15 cellular contexts compared by ENCODE assay signal in the genomic region with DNA sequence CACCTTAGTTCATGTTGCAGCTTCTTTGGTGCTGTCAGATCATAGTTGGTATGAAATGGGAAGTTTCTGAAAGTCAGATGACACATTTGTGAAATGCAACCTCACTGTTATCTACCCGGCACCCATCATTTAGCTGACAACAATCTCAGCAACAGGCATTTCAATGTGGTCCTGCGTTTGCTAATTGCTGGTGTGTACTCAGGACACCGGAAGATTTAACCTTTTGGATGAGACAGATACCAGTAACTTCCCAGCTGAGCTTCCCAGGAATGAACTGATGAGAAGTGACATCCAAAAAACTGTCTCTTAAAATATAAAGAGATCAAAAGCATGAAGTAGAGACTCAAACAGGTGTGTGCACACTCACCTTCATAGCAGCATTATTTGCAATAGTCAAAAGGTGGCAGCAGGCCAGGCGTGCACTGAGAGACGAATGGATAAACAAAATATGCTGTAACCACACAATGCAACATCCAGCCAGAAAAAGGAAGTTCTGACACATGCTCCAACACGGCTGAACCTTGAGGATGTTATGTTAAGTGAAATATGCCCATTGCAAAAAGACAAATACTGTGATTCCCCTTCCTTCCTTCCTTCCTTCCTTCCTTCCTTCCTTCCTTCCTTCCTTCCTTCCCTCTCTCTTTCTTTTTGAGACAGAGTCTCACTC. TPM values are rescaled to one million over a fixed set of nuclear protein-coding genes. Genes with fewer than 3 reads are reported as not detected.
DNase-seq lines count a peak whose midpoint lies in the region; ATAC-seq and TF ChIP-seq lines count a peak whose summit lies in the region.
"Had no signal": no experiment of that assay in that cellular context is flagged by ENCODE, and none has a peak within 500 bp of the region (broad histone marks: within the 10 kb centered on the region; RNA-seq: fewer than 3 reads in every experiment).

No MANE protein-coding gene starts in this region.

- H3K27me3 Mint-ChIP-seq in HFFc6 (ENCODE audit: insufficient read depth) = peaks cover 2% of the 10 kb centered on the region

- peaks cover 19% of the 10 kb centered on the region for H3K4me1 Mint-ChIP-seq in HFFc6 (ENCODE audit: low read depth)

- no peak overlapping the region for H3K4me3 ChIP-seq in BE2C (ENCODE audit: low read depth, low read length)
- H3K4me3 ChIP-seq: BLaER1, neural progenitor cell, uterus had no signal

- no peaks in the 10 kb centered on the region for H3K4me1 ChIP-seq in BE2C
- H3K4me1 ChIP-seq: uterus had no signal

- H3K9me3 Mint-ChIP-seq in HFFc6 = no peaks in the 10 kb centered on the region
- H3K9me3 Mint-ChIP-seq: neural progenitor cell had no signal

- no peak overlapping the region for H3K4me3 Mint-ChIP-seq in HFFc6
- H3K4me3 Mint-ChIP-seq: neural progenitor cell had no signal

- H3K27me3 ChIP-seq in BE2C = no peaks in the 10 kb centered on the region
- H3K27me3 ChIP-seq: BLaER1, neural progenitor cell, uterus had no signal

- H3K9me3 ChIP-seq in BE2C = no peaks in the 10 kb centered on the region
- H3K9me3 ChIP-seq: BLaER1, uterus had no signal

- H3K36me3 Mint-ChIP-seq in HFFc6 (ENCODE audit: low read depth) = no peaks in the 10 kb centered on the region
- H3K36me3 Mint-ChIP-seq: neural progenitor cell had no signal

- DNase-seq in Daoy (ENCODE audit: low read depth) = peak; percentile 56
- peak; percentile 52 for DNase-seq in NCI-H2107 (lab: John Stamatoyannopoulos, UW)
- DNase-seq in kidney tubule cell (ENCODE audit: low spot score) = peak; percentile 18
- no peak for DNase-seq in effector CD8-positive, alpha-beta T cell (lab: John Stamatoyannopoulos, UW)
- no peak for DNase-seq in HFFc6
- DNase-seq in BE2C = no peak
- DNase-seq: KG1, NCI-H82, T-helper 1 cell, uterus had no signal

- H3K27ac Mint-ChIP-seq in HFFc6 = no peak overlapping the region
- H3K27ac Mint-ChIP-seq: neural progenitor cell had no signal

- TF ChIP-seq CTCF in VCaP (conservative IDR thresholded peaks at IDR 0.05) (no peak), HFFc6 (IDR thresholded peaks at IDR 0.05) (no peak), BE2C (IDR thresholded peaks at IDR 0.05; ENCODE audit: low read depth, low read length) (no peak)

- H3K36me3 ChIP-seq in BE2C = no peaks in the 10 kb centered on the region
- H3K36me3 ChIP-seq: BLaER1, neural progenitor cell, uterus had no signal

- ATAC-seq in GM21576 (IDR thresholded peaks at IDR 0.05; ENCODE audit: unreplicated experiment) = no peak

- peak overlapping the region; percentile 77 for H3K27ac ChIP-seq in VCaP
- H3K27ac ChIP-seq: BLaER1, neural progenitor cell, uterus had no signal

RNA-seq across cellular contexts. Expression of gene CLDN14, which starts 7.9 kb away (rescaled TPM):
- total RNA-seq in Daoy (2014; rRNA removed; shearing (Covaris generic)) = 0.33 and 1.3 TPM in 2 replicates
- total RNA-seq in HFFc6 (2021; fragmentation: NEBNext Ultra II Directional; extraction: Animal tissue kit (Norgen Biotek cat#: 25700)) = under 1 TPM in 2 of 6 experiments, not detected in 4; 0.14 to 0.17 TPM
- not detected for polyA plus RNA-seq in BE2C (2012; ENCODE audit: insufficient read depth, insufficient read length, low read depth)
- total RNA-seq: H1, uterus had no signal

Comparison
In these comparisons a context has a peak if more than half of its experiments do, and no peak if none do; other contexts are left out.
1. DNase-seq: peak in Daoy (single experiment), NCI-H2107 (single experiment) and kidney tubule cell (single experiment); none in effector CD8-positive, alpha-beta T cell (single experiment), HFFc6 (single experiment) and BE2C (single experiment).